ENCODE assay signal across 15 cellular contexts in genomic region chr4:7519638-7520373, GRCh38.
DNase-seq lines count a peak whose midpoint lies in the region; ATAC-seq and TF ChIP-seq lines count a peak whose summit lies in the region.
"Had no signal": no experiment of that assay in that cellular context is flagged by ENCODE, and none has a peak within 500 bp of the region (broad histone marks: within the 10 kb centered on the region; RNA-seq: fewer than 3 reads in every experiment).

No MANE protein-coding gene starts in this region.

- peak overlapping the region in 1 of 2 experiments; percentile 42 for H3K14ac ChIP-seq in mesenchymal stem cell (ENCODE audit: low read length in 2 of 2)

- H3K9me3 ChIP-seq in BLaER1 (no peaks in the 10 kb centered on the region), HEK293 (ENCODE audit: control insufficient read depth, insufficient read depth, low read depth, low read length) (no peaks in the 10 kb centered on the region), SK-N-SH (no peaks in the 10 kb centered on the region), mesenchymal stem cell (ENCODE audit: control insufficient read depth, low read length) (no peaks in the 10 kb centered on the region)
- H3K9me3 ChIP-seq: HAP-1 had no signal

- H4K91ac ChIP-seq in mesenchymal stem cell (ENCODE audit: low read length), result no peak overlapping the region

- H2AK5ac ChIP-seq in mesenchymal stem cell (ENCODE audit: low read length, severe bottlenecking), result no peak overlapping the region

- peaks cover 19% of the 10 kb centered on the region for H3K4me1 Mint-ChIP-seq in glutamatergic neuron (ENCODE audit: low read depth, unreplicated experiment)
- peaks cover 4% of the 10 kb centered on the region for H3K4me1 Mint-ChIP-seq in activated CD8-positive, alpha-beta T cell treated with anti-CD3 and anti-CD28 coated beads for 36 hours (ENCODE audit: low read depth)

- H3K36me3 Mint-ChIP-seq in glutamatergic neuron (ENCODE audit: unreplicated experiment), result no peaks in the 10 kb centered on the region
- no peaks in the 10 kb centered on the region for H3K36me3 Mint-ChIP-seq in activated CD8-positive, alpha-beta T cell treated with anti-CD3 and anti-CD28 coated beads for 36 hours (ENCODE audit: low read depth)
- H3K36me3 Mint-ChIP-seq: CD14-positive monocyte had no signal

- no peaks in the 10 kb centered on the region for H3F3A ChIP-seq in SK-N-SH (replicated peaks; ENCODE audit: insufficient read depth)

- H4K20me1 ChIP-seq in BLaER1 (peaks cover 74% of the 10 kb centered on the region), SK-N-SH (ENCODE audit: insufficient read depth) (no peaks in the 10 kb centered on the region)

- no peak overlapping the region for H2BK5ac ChIP-seq in mesenchymal stem cell (ENCODE audit: low read depth, low read length, poor library complexity, severe bottlenecking)

- POLR2A ChIA-PET in HEK293 (lab: Yijun Ruan, JAX), result no interaction called here
- POLR2A ChIA-PET in SK-N-SH (lab: Yijun Ruan, JAX), result no interaction called here
- POLR2A ChIA-PET in activated CD8-positive, alpha-beta T cell treated with anti-CD3 and anti-CD28 coated beads for 36 hours (lab: Charles Lee), result no interaction called here

- H3K9me3 Mint-ChIP-seq in glutamatergic neuron (ENCODE audit: unreplicated experiment), result peaks cover 13% of the 10 kb centered on the region
- no peaks in the 10 kb centered on the region for H3K9me3 Mint-ChIP-seq in activated CD8-positive, alpha-beta T cell treated with anti-CD3 and anti-CD28 coated beads for 36 hours

- H3K18ac ChIP-seq in mesenchymal stem cell (ENCODE audit: low read depth in 1 of 2, low read length in 2 of 2), result peak overlapping the region in 1 of 2 experiments; percentile 26

- H2AFZ ChIP-seq in SK-N-SH (ENCODE audit: low read depth) (no peak overlapping the region), mesenchymal stem cell (ENCODE audit: low read depth, low read length) (no peak overlapping the region)

- CTCF ChIA-PET in HEK293 (lab: Yijun Ruan, JAX), result no interaction called here
- CTCF ChIA-PET in SK-N-SH (lab: Yijun Ruan, JAX), result interaction anchor here (1.0 to 1.3 kb wide), 3 partner anchors 12 to 328 kb away, joined by 3 to 5 read pairs (median 3); no protein-coding TSS in a partner anchor
- CTCF ChIA-PET in activated CD8-positive, alpha-beta T cell treated with anti-CD3 and anti-CD28 coated beads for 36 hours (lab: Charles Lee), result no interaction called here

- TF ChIP-seq CTCF in HEK293 (tag by site-specific recombination; IDR thresholded peaks at IDR 0.05), result no peak
- TF ChIP-seq CTCF in SK-N-SH (IDR thresholded peaks at IDR 0.05), result no peak
- no peak for TF ChIP-seq CTCF in glutamatergic neuron (IDR thresholded peaks at IDR 0.05; ENCODE audit: partially characterized antibody, unreplicated experiment)
- TF ChIP-seq CTCF in activated CD8-positive, alpha-beta T cell treated with anti-CD3 and anti-CD28 coated beads for 36 hours (IDR thresholded peaks at IDR 0.05), result no peak

- no peak for TF ChIP-seq EP300 in SK-N-SH (IDR thresholded peaks at IDR 0.05; ENCODE audit: borderline replicate concordance in 1 of 2, low read depth in 1 of 2, low read length in 1 of 2)

- no peaks in the 10 kb centered on the region for H3K36me3 ChIP-seq in BLaER1
- no peaks in the 10 kb centered on the region for H3K36me3 ChIP-seq in HEK293 (ENCODE audit: control insufficient read depth in 2 of 2, insufficient read depth in 1 of 2, low read length in 2 of 2)
- no peaks in the 10 kb centered on the region for H3K36me3 ChIP-seq in SK-N-SH (replicated peaks in 1 of 2; ENCODE audit: control insufficient read depth in 1 of 2, insufficient read depth in 2 of 2, low read length in 1 of 2)
- peaks cover 0 to 2% of the 10 kb centered on the region in 2 experiments for H3K36me3 ChIP-seq in mesenchymal stem cell (ENCODE audit: control insufficient read depth in 1 of 2, insufficient read depth in 2 of 2, low read depth in 1 of 2, low read length in 2 of 2)
- H3K36me3 ChIP-seq: HAP-1 had no signal

- no peak for TF ChIP-seq RAD21 in SK-N-SH (IDR thresholded peaks at IDR 0.05; ENCODE audit: low read length)

- H4K8ac ChIP-seq in mesenchymal stem cell (ENCODE audit: low read length), result peak overlapping the region; percentile 22

- H3K9ac ChIP-seq in BLaER1, result no peak overlapping the region
- H3K9ac ChIP-seq in SK-N-SH, result no peak overlapping the region
- no peak overlapping the region for H3K9ac ChIP-seq in mesenchymal stem cell (ENCODE audit: low read length)

- no peak overlapping the region for H3K4me3 ChIP-seq in BLaER1
- H3K4me3 ChIP-seq in HEK293 (ENCODE audit: low read depth, low read length), result no peak overlapping the region
- H3K4me3 ChIP-seq in SK-N-SH (ENCODE audit: low read depth in 2 of 2, low read length in 1 of 2), result no peak overlapping the region
- H3K4me3 ChIP-seq in mesenchymal stem cell (ENCODE audit: insufficient read depth in 1 of 2, low read depth in 1 of 2, low read length in 2 of 2), result no peak overlapping the region
- H3K4me3 ChIP-seq: HAP-1, SK-N-MC had no signal

- ATAC-seq in activated CD8-positive, alpha-beta T cell treated with anti-CD3 and anti-CD28 coated beads for 36 hours, result no peak
- ATAC-seq: PC-3 had no signal

- H3K4ac ChIP-seq in mesenchymal stem cell (ENCODE audit: low read depth in 1 of 2, low read length in 2 of 2), result no peak overlapping the region

- H3K27me3 ChIP-seq in BLaER1, result peaks cover 10% of the 10 kb centered on the region; the same call in 1 of the 2 replicates
- H3K27me3 ChIP-seq in SK-N-SH (ENCODE audit: insufficient read depth), result peaks cover 34% of the 10 kb centered on the region; the same call in 1 of the 2 replicates
- H3K27me3 ChIP-seq in mesenchymal stem cell (ENCODE audit: control insufficient read depth in 1 of 2, insufficient read depth in 1 of 2, low read length in 2 of 2), result peaks cover 67 to 71% of the 10 kb centered on the region in 2 experiments

- DNase-seq in SK-N-SH (peak; percentile 81), mesenchymal stem cell (no peak), glutamatergic neuron (no peak), cortex of kidney (lab: John Stamatoyannopoulos, UW) (no peak), KG1 (lab: John Stamatoyannopoulos, UW) (no peak)
- no peak for DNase-seq in activated CD8-positive, alpha-beta T cell treated with anti-CD3 and anti-CD28 coated beads for 36 hours
- DNase-seq: DND-41, NCI-H2227 treated with DMSO at 0.1 percent for 48 hours, PC-3, T-helper 1 cell had no signal

- H3K79me1 ChIP-seq in mesenchymal stem cell (replicated peaks; ENCODE audit: low read length, poor library complexity, severe bottlenecking), result no peaks in the 10 kb centered on the region

- peak overlapping the region; percentile 81 for H3K4me2 ChIP-seq in BLaER1
- H3K4me2 ChIP-seq in SK-N-SH, result no peak overlapping the region
- H3K4me2 ChIP-seq in mesenchymal stem cell (ENCODE audit: low read length, poor library complexity, severe bottlenecking), result no peak overlapping the region

- H3K4me1 ChIP-seq in BLaER1 (peaks cover 75% of the 10 kb centered on the region), HEK293 (ENCODE audit: control insufficient read depth, insufficient read depth, low read length) (no peaks in the 10 kb centered on the region), SK-N-SH (ENCODE audit: control insufficient read depth in 1 of 2, insufficient read depth in 2 of 2, low read depth in 1 of 2, low read length in 1 of 2) (peaks cover 0 to 45% of the 10 kb centered on the region in 2 experiments; a peak in 1 of 4 replicates), mesenchymal stem cell (ENCODE audit: control insufficient read depth, insufficient read depth, low read depth, low read length) (peaks cover 15% of the 10 kb centered on the region)
- H3K4me1 ChIP-seq: HAP-1 had no signal

- no peaks in the 10 kb centered on the region for H3K9me2 ChIP-seq in SK-N-SH

- peak overlapping the region; percentile 30; the same call in 1 of the 2 replicates for H3K27ac ChIP-seq in BLaER1
- H3K27ac ChIP-seq in HEK293 (ENCODE audit: extremely low read depth, low read depth, low read length), result no peak overlapping the region
- no peak overlapping the region for H3K27ac ChIP-seq in SK-N-SH (ENCODE audit: low read depth in 2 of 2, low read length in 1 of 2)
- H3K27ac ChIP-seq in mesenchymal stem cell (ENCODE audit: low read length, poor library complexity, severe bottlenecking), result no peak overlapping the region
- H3K27ac ChIP-seq: SK-N-MC had no signal

- no peak overlapping the region for H3K23ac ChIP-seq in mesenchymal stem cell (ENCODE audit: low read length in 2 of 2)

- H2BK15ac ChIP-seq in mesenchymal stem cell (ENCODE audit: low read depth, poor library complexity, severe bottlenecking), result no peak overlapping the region

- no peak overlapping the region for H3K27ac Mint-ChIP-seq in glutamatergic neuron (ENCODE audit: unreplicated experiment)
- H3K27ac Mint-ChIP-seq in activated CD8-positive, alpha-beta T cell treated with anti-CD3 and anti-CD28 coated beads for 36 hours, result no peak overlapping the region

- no peak overlapping the region for H3K4me3 Mint-ChIP-seq in glutamatergic neuron (ENCODE audit: unreplicated experiment)
- H3K4me3 Mint-ChIP-seq in activated CD8-positive, alpha-beta T cell treated with anti-CD3 and anti-CD28 coated beads for 36 hours, result no peak overlapping the region
- H3K4me3 Mint-ChIP-seq: CD14-positive monocyte had no signal

- 52% methylated on average over 13 of the region's 19 CpGs for WGBS in SK-N-SH (ENCODE audit: low lambda C conversion rate)
- 79% methylated on average over 19 of the region's 19 CpGs for WGBS in mesenchymal stem cell

- peaks cover 5% of the 10 kb centered on the region for H3K27me3 Mint-ChIP-seq in glutamatergic neuron (ENCODE audit: unreplicated experiment)
- H3K27me3 Mint-ChIP-seq in activated CD8-positive, alpha-beta T cell treated with anti-CD3 and anti-CD28 coated beads for 36 hours, result peaks cover 14% of the 10 kb centered on the region

- intact Hi-C loops in activated CD8-positive, alpha-beta T cell treated with anti-CD3 and anti-CD28 coated beads for 36 hours (cut with micrococcal nuclease), result no loop called here

- no peak overlapping the region for H2BK12ac ChIP-seq in mesenchymal stem cell (ENCODE audit: low read length in 2 of 2)

- H2BK120ac ChIP-seq in mesenchymal stem cell (ENCODE audit: low read depth, low read length), result no peak overlapping the region

- H3K79me2 ChIP-seq in SK-N-SH (ENCODE audit: insufficient read depth), result no peaks in the 10 kb centered on the region

TF ChIP-seq in HEK293, 187 proteins besides CTCF, POLR2A, EP300 and RAD21 (continues in another document):
- TF ChIP-seq ZIC2 (tag by site-specific recombination; IDR thresholded peaks at IDR 0.05) (peak; percentile 65), ZNF23 (tag by site-specific recombination; IDR thresholded peaks at IDR 0.05; ENCODE audit: borderline replicate concordance) (no peak), ZNF548 (tag by site-specific recombination; IDR thresholded peaks at IDR 0.05) (no peak), PRDM1 (tag by site-specific recombination; IDR thresholded peaks at IDR 0.05) (no peak)

TF ChIP-seq in SK-N-SH, 30 proteins besides CTCF, POLR2A, EP300 and RAD21:
- TF ChIP-seq ELF1 (IDR thresholded peaks at IDR 0.05) (no peak), MXI1 (IDR thresholded peaks at IDR 0.05; ENCODE audit: low read depth, low read length) (peak; percentile 64; the same call in 1 of the 2 replicates)
- TF ChIP-seq, protein P1, sequence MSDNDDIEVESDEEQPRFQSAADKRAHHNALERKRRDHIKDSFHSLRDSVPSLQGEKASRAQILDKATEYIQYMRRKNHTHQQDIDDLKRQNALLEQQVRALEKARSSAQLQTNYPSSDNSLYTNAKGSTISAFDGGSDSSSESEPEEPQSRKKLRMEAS (IDR thresholded peaks at IDR 0.05; ENCODE audit: low read depth), result peak; percentile 28; the same call in 1 of the 2 replicates
TF ChIP-seq in SK-N-SH: peak in this region for 2.
